1 cellular context compared by ENCODE assay signal in the genomic region with DNA sequence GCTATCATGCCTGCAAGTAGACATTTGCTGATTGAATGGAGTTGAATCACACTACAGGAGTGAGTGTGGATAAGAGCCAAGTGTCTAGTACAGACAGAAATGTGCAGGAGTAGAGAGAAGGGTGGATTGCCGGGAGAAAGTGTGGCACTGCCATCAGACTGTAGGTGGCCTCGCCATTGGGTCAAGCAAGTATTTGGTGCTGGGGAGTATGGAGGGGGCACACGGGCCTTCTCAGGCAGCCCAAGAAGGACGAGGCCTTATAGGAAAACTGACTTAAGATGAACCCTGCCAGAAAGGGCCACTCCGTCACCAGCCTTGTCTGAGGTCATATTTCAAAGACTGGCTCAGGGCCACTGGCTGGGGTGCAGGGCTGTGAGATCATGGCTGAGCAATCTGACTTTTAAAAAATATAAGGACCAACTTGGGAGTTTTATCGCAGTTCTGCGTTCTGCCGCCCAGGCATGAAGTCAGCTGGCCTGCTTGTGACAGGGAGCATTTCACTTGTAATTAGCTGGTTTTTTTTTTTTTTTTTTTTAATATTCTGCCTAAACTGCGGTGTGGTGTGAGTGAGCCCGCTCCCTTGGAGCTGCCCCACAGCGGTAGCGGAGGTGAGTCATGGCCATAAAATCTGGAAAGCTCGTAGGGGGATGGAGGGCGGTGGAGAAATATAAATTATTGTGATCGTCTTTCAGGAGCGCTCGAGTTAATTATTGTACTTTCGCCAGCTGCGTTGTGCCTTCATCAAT.
TF ChIP-seq lines count a peak whose summit lies in the region.

No MANE protein-coding gene starts in this region.

TF ChIP-seq in GM23338, 12 proteins besides CTCF, POLR2A, EP300 and RAD21 (continued from another document):
- TF ChIP-seq ZNF462 (CRISPR knock-in tag; IDR thresholded peaks at IDR 0.05): no peak
- no peak for TF ChIP-seq ZNF331 (CRISPR knock-in tag; IDR thresholded peaks at IDR 0.05; ENCODE audit: low read depth)
- TF ChIP-seq NANOG (IDR thresholded peaks at IDR 0.05; ENCODE audit: borderline replicate concordance): no peak
- no peak for TF ChIP-seq ZNF114 (CRISPR knock-in tag; IDR thresholded peaks at IDR 0.05)
